ENCODE assay signal across 21 cellular contexts in genomic region chr20:32452776-32453466, GRCh38.
DNase-seq lines count a peak whose midpoint lies in the region; ATAC-seq, FAIRE-seq and TF ChIP-seq lines count a peak whose summit lies in the region.
"Had no signal": no experiment of that assay in that cellular context is flagged by ENCODE, and none has a peak within 500 bp of the region (broad histone marks: within the 10 kb centered on the region; RNA-seq: fewer than 3 reads in every experiment).

No MANE protein-coding gene starts in this region.

- H3K4me3 ChIP-seq in kidney (ENCODE audit: low read length in 2 of 2) = no peak overlapping the region
- H3K4me3 ChIP-seq: A549, left lung, ovary had no signal

- H3K4me1 Mint-ChIP-seq in activated T-cell treated with anti-CD3 and anti-CD28 coated beads, Interleukin-2, amount 50 U/mL, for 72 hours (ENCODE audit: low read depth) = no peaks in the 10 kb centered on the region
- peaks cover under 1% of the 10 kb centered on the region for H3K4me1 Mint-ChIP-seq in activated T-cell treated with anti-CD3 and anti-CD28 coated beads, Interleukin-2, amount 50 U/mL, for 4 hours (ENCODE audit: low read depth)
- H3K4me1 Mint-ChIP-seq in T-helper 17 cell = peaks cover 12% of the 10 kb centered on the region
- H3K4me1 Mint-ChIP-seq in stimulated activated naive CD8-positive, alpha-beta T cell treated with anti-CD3 and anti-CD28 coated beads, Interleukin-15, amount 100 ng/mL, for 72 hours = peaks cover 62% of the 10 kb centered on the region

- H3K4me3 Mint-ChIP-seq in activated T-cell treated with anti-CD3 and anti-CD28 coated beads, Interleukin-2, amount 50 U/mL, for 72 hours = no peak overlapping the region
- H3K4me3 Mint-ChIP-seq in activated T-cell treated with anti-CD3 and anti-CD28 coated beads, Interleukin-2, amount 50 U/mL, for 4 hours = no peak overlapping the region
- H3K4me3 Mint-ChIP-seq in T-helper 17 cell = no peak overlapping the region
- peak overlapping the region in 1 of 2 donors; percentile 32 for H3K4me3 Mint-ChIP-seq in stimulated activated naive CD8-positive, alpha-beta T cell treated with anti-CD3 and anti-CD28 coated beads, Interleukin-15, amount 100 ng/mL, for 72 hours
- H3K4me3 Mint-ChIP-seq: activated T-helper 1 cell treated with anti-CD3 and anti-CD28 coated beads, Interleukin-12 subunit alpha, Interleukin-12 subunit beta, Interleukin-2, Interleukin-4 antibody, amounts not matched to agents 30 ng/mL and 10 ng/mL and 1 ng/mL, durations not matched to agents 14 hours and 24 hours and 36 hours; H9; T-cell had no signal

- H3K9me3 ChIP-seq in T-helper 17 cell (ENCODE audit: control insufficient read depth, low read length, poor library complexity, severe bottlenecking) (no peaks in the 10 kb centered on the region), kidney (ENCODE audit: control insufficient read depth in 1 of 2, low read length in 2 of 2) (no peaks in the 10 kb centered on the region)
- H3K9me3 ChIP-seq: A549, left lung, ovary had no signal

- peaks cover 0 to 3% of the 10 kb centered on the region in 2 donors for H3K36me3 Mint-ChIP-seq in activated T-cell treated with anti-CD3 and anti-CD28 coated beads, Interleukin-2, amount 50 U/mL, for 72 hours (ENCODE audit: insufficient read depth in 2 of 2)
- H3K36me3 Mint-ChIP-seq in activated T-cell treated with anti-CD3 and anti-CD28 coated beads, Interleukin-2, amount 50 U/mL, for 4 hours (ENCODE audit: insufficient read depth) = peaks cover 8% of the 10 kb centered on the region
- peaks cover 2% of the 10 kb centered on the region for H3K36me3 Mint-ChIP-seq in T-helper 17 cell (ENCODE audit: low read depth)

- peaks cover 27 to 38% of the 10 kb centered on the region in 2 donors for H3K36me3 ChIP-seq in kidney (ENCODE audit: control insufficient read depth in 1 of 2, insufficient read depth in 2 of 2, low read length in 2 of 2)
- H3K36me3 ChIP-seq: ovary had no signal

- ATAC-seq in activated T-cell treated with anti-CD3 and anti-CD28 coated beads, Interleukin-2, amount 50 U/mL, for 72 hours (replicated peaks in 1 of 2) = no peak
- no peak for ATAC-seq in activated T-cell treated with anti-CD3 and anti-CD28 coated beads, Interleukin-2, amount 50 U/mL, for 4 hours
- ATAC-seq in T-helper 17 cell (no peak), GM19035 (IDR thresholded peaks at IDR 0.05; ENCODE audit: unreplicated experiment) (no peak)
- no peak for ATAC-seq in stimulated activated naive CD8-positive, alpha-beta T cell treated with anti-CD3 and anti-CD28 coated beads, Interleukin-15, amount 100 ng/mL, for 72 hours
- ATAC-seq: A549, left lung, sciatic nerve, T-cell had no signal

- H3K27me3 Mint-ChIP-seq in activated T-cell treated with anti-CD3 and anti-CD28 coated beads, Interleukin-2, amount 50 U/mL, for 72 hours (ENCODE audit: low read depth) = no peaks in the 10 kb centered on the region
- H3K27me3 Mint-ChIP-seq in activated T-cell treated with anti-CD3 and anti-CD28 coated beads, Interleukin-2, amount 50 U/mL, for 4 hours (ENCODE audit: low read depth) = no peaks in the 10 kb centered on the region
- H3K27me3 Mint-ChIP-seq in T-helper 17 cell = no peaks in the 10 kb centered on the region
- no peaks in the 10 kb centered on the region for H3K27me3 Mint-ChIP-seq in stimulated activated naive CD8-positive, alpha-beta T cell treated with anti-CD3 and anti-CD28 coated beads, Interleukin-15, amount 100 ng/mL, for 72 hours
- H3K27me3 Mint-ChIP-seq: T-cell had no signal

- intact Hi-C loops in kidney (cut with DNase I) = no loop called here

- H3K9ac ChIP-seq in kidney (ENCODE audit: low read length in 2 of 2) = no peak overlapping the region

- H3K9me3 Mint-ChIP-seq in activated T-cell treated with anti-CD3 and anti-CD28 coated beads, Interleukin-2, amount 50 U/mL, for 72 hours = no peaks in the 10 kb centered on the region
- H3K9me3 Mint-ChIP-seq in activated T-cell treated with anti-CD3 and anti-CD28 coated beads, Interleukin-2, amount 50 U/mL, for 4 hours = no peaks in the 10 kb centered on the region
- no peaks in the 10 kb centered on the region for H3K9me3 Mint-ChIP-seq in stimulated activated naive CD8-positive, alpha-beta T cell treated with anti-CD3 and anti-CD28 coated beads, Interleukin-15, amount 100 ng/mL, for 72 hours
- H3K9me3 Mint-ChIP-seq: activated T-helper 1 cell treated with anti-CD3 and anti-CD28 coated beads, Interleukin-12 subunit alpha, Interleukin-12 subunit beta, Interleukin-2, Interleukin-4 antibody, amounts not matched to agents 30 ng/mL and 10 ng/mL and 1 ng/mL, durations not matched to agents 14 hours and 24 hours and 36 hours; H9; T-cell had no signal

- H3K4me1 ChIP-seq in kidney (ENCODE audit: control insufficient read depth in 1 of 2, insufficient read depth in 1 of 2, low read depth in 1 of 2, low read length in 2 of 2) = peaks cover 10 to 36% of the 10 kb centered on the region in 2 donors

- H3K27ac ChIP-seq in kidney (ENCODE audit: low read depth in 2 of 2, low read length in 2 of 2) = no peak overlapping the region
- H3K27ac ChIP-seq: A549, left lung, ovary had no signal

- peak overlapping the region; percentile 39 for H3K27ac Mint-ChIP-seq in activated T-cell treated with anti-CD3 and anti-CD28 coated beads, Interleukin-2, amount 50 U/mL, for 72 hours
- peak overlapping the region; percentile 24 for H3K27ac Mint-ChIP-seq in T-helper 17 cell
- H3K27ac Mint-ChIP-seq in stimulated activated naive CD8-positive, alpha-beta T cell treated with anti-CD3 and anti-CD28 coated beads, Interleukin-15, amount 100 ng/mL, for 72 hours = peak overlapping the region; percentile 76 to 96

- FAIRE-seq in kidney (lab: Jason Lieb, UNC) = no peak
- FAIRE-seq: A549 had no signal

- DNase-seq in activated T-cell treated with anti-CD3 and anti-CD28 coated beads, Interleukin-2, amount 50 U/mL, for 72 hours = no peak
- DNase-seq in activated T-cell treated with anti-CD3 and anti-CD28 coated beads, Interleukin-2, amount 50 U/mL, for 4 hours = no peak
- DNase-seq in T-helper 17 cell = no peak
- peak; percentile 67 for DNase-seq in kidney
- no peak for DNase-seq in stimulated activated naive CD8-positive, alpha-beta T cell treated with anti-CD3 and anti-CD28 coated beads, Interleukin-15, amount 100 ng/mL, for 72 hours
- DNase-seq in NCI-H345 treated with DMSO at 0.1 percent for 48 hours (lab: John Stamatoyannopoulos, UW; ENCODE audit: unreplicated experiment) = no peak
- no peak for DNase-seq in NCI-H1105 treated with DMSO at 0.1 percent for 48 hours (lab: John Stamatoyannopoulos, UW)
- DNase-seq: C1 segment of cervical spinal cord; DMS153; H9; NCI-H1436; NCI-H526; SIG-M5; stimulated activated naive CD4-positive, alpha-beta T cell treated with Interleukin-2 at 50 U/mL for 16 hours; T-cell had no signal

- TF ChIP-seq CTCF in kidney (IDR thresholded peaks at IDR 0.05; ENCODE audit: borderline replicate concordance, extremely low read depth, insufficient read depth) = no peak

Comparison
In these comparisons a context has a peak if more than half of its experiments do, and no peak if none do; other contexts are left out.
1. H3K27ac Mint-ChIP-seq: peak in every context shown above with its lines; median percentile 86 in stimulated activated naive CD8-positive, alpha-beta T cell treated with anti-CD3 and anti-CD28 coated beads, Interleukin-15, amount 100 ng/mL, for 72 hours; 39 in activated T-cell treated with anti-CD3 and anti-CD28 coated beads, Interleukin-2, amount 50 U/mL, for 72 hours; 24 in T-helper 17 cell.